15 cellular contexts compared by ENCODE assay signal in genomic region chr22:47602732-47603131, GRCh38.
A peak's percentile ranks its signal among the peaks of the same experiment; 100 is the strongest.
DNase-seq lines count a peak whose midpoint lies in the region; ATAC-seq and TF ChIP-seq lines count a peak whose summit lies in the region.
"Had no signal": no experiment of that assay in that cellular context is flagged by ENCODE, and none has a peak within 500 bp of the region (broad histone marks: within the 10 kb centered on the region; RNA-seq: fewer than 3 reads in every experiment).

No MANE protein-coding gene starts in this region.

- no peaks in the 10 kb centered on the region for H3K36me3 ChIP-seq in endodermal cell (ENCODE audit: control insufficient read depth, insufficient read depth, low read length)
- no peaks in the 10 kb centered on the region for H3K36me3 ChIP-seq in spleen
- no peaks in the 10 kb centered on the region for H3K36me3 ChIP-seq in lower lobe of right lung
- H3K36me3 ChIP-seq in upper lobe of right lung = no peaks in the 10 kb centered on the region
- H3K36me3 ChIP-seq: HAP-1 had no signal

- peaks cover 15% of the 10 kb centered on the region for H3K9me3 ChIP-seq in endodermal cell (ENCODE audit: control insufficient read depth, low read length)
- H3K9me3 ChIP-seq in spleen = peaks cover 0 to 7% (median 0%) of the 10 kb centered on the region in 8 donors
- H3K9me3 ChIP-seq in lower lobe of right lung = no peaks in the 10 kb centered on the region
- H3K9me3 ChIP-seq in upper lobe of right lung = no peaks in the 10 kb centered on the region
- H3K9me3 ChIP-seq: A549, Caco-2, HAP-1 had no signal

- no peak for ATAC-seq in lower lobe of right lung
- ATAC-seq in upper lobe of right lung = no peak
- ATAC-seq: A549; CD8-positive, alpha-beta T cell had no signal

- H3K27ac ChIP-seq in endodermal cell (ENCODE audit: low read depth, low read length) = no peak overlapping the region
- H3K27ac ChIP-seq in spleen = no peak overlapping the region
- H3K27ac ChIP-seq in lower lobe of right lung = no peak overlapping the region
- no peak overlapping the region for H3K27ac ChIP-seq in upper lobe of right lung
- H3K27ac ChIP-seq: A549, HL-60 had no signal

- H3K27me3 ChIP-seq in endodermal cell (ENCODE audit: control insufficient read depth, insufficient read depth, low read length, poor library complexity, severe bottlenecking) = no peaks in the 10 kb centered on the region
- peaks cover 0 to 45% (median 0%) of the 10 kb centered on the region in 7 donors for H3K27me3 ChIP-seq in spleen (replicated peaks in 1 of 7)
- peaks cover 19% of the 10 kb centered on the region for H3K27me3 ChIP-seq in lower lobe of right lung (ENCODE audit: low read depth)
- no peaks in the 10 kb centered on the region for H3K27me3 ChIP-seq in upper lobe of right lung

- intact Hi-C loops in spleen (cut with DNase I; ENCODE audit: low total_unique reads) (no loop called here), lower lobe of right lung (cut with DNase I) (no loop called here), upper lobe of right lung (cut with DNase I) (no loop called here)

- TF ChIP-seq CTCF in chondrocyte (IDR thresholded peaks at IDR 0.05) (no peak), endodermal cell (conservative IDR thresholded peaks at IDR 0.05) (no peak), spleen (IDR thresholded peaks at IDR 0.05 in 8 of 11, conservative IDR thresholded peaks at IDR 0.05 in 3 of 11) (no peak), type B pancreatic cell (conservative IDR thresholded peaks at IDR 0.05) (no peak), lower lobe of right lung (IDR thresholded peaks at IDR 0.05) (no peak), upper lobe of right lung (IDR thresholded peaks at IDR 0.05) (no peak)

- DNase-seq in chondrocyte (ENCODE audit: low spot score) (peak; percentile 33), endodermal cell (peak; percentile 2), spleen (peak; percentile 10), type B pancreatic cell (ENCODE audit: extremely low spot score, unreplicated experiment) (peak; percentile 25), lower lobe of right lung (no peak), RPMI8226 (no peak), upper lobe of right lung (no peak)
- DNase-seq: Caco-2, DND-41, GDM1 had no signal

- H3K4me3 Mint-ChIP-seq in chondrocyte (ENCODE audit: unreplicated experiment) (no peak overlapping the region), endodermal cell (no peak overlapping the region), type B pancreatic cell (no peak overlapping the region)
- H3K4me3 Mint-ChIP-seq: CD14-positive monocyte; CD8-positive, alpha-beta T cell had no signal

- TF ChIP-seq POLR2A in spleen (IDR thresholded peaks at IDR 0.05) = no peak

- H3K4me3 ChIP-seq in endodermal cell (ENCODE audit: low read length) = no peak overlapping the region
- H3K4me3 ChIP-seq in spleen = no peak overlapping the region
- no peak overlapping the region for H3K4me3 ChIP-seq in lower lobe of right lung
- no peak overlapping the region for H3K4me3 ChIP-seq in upper lobe of right lung
- H3K4me3 ChIP-seq: A549, HAP-1 had no signal

- no peaks in the 10 kb centered on the region for H3K4me1 ChIP-seq in endodermal cell (ENCODE audit: control insufficient read depth, insufficient read depth, low read length)
- no peaks in the 10 kb centered on the region for H3K4me1 ChIP-seq in spleen
- no peaks in the 10 kb centered on the region for H3K4me1 ChIP-seq in lower lobe of right lung
- H3K4me1 ChIP-seq in upper lobe of right lung = no peaks in the 10 kb centered on the region
- H3K4me1 ChIP-seq: A549, Caco-2, HAP-1 had no signal

- no peaks in the 10 kb centered on the region for H3K27me3 Mint-ChIP-seq in chondrocyte (ENCODE audit: low read depth)
- peaks cover 2% of the 10 kb centered on the region for H3K27me3 Mint-ChIP-seq in endodermal cell (ENCODE audit: insufficient read depth)
- H3K27me3 Mint-ChIP-seq in type B pancreatic cell = no peaks in the 10 kb centered on the region

- H3K36me3 Mint-ChIP-seq in chondrocyte (ENCODE audit: low read depth) = no peaks in the 10 kb centered on the region
- peaks cover 1% of the 10 kb centered on the region for H3K36me3 Mint-ChIP-seq in endodermal cell (ENCODE audit: low read depth)
- no peaks in the 10 kb centered on the region for H3K36me3 Mint-ChIP-seq in type B pancreatic cell
- H3K36me3 Mint-ChIP-seq: CD14-positive monocyte; CD8-positive, alpha-beta T cell had no signal

- H3K4me1 Mint-ChIP-seq in chondrocyte (ENCODE audit: low read depth) (no peaks in the 10 kb centered on the region), endodermal cell (no peaks in the 10 kb centered on the region), type B pancreatic cell (ENCODE audit: unreplicated experiment) (no peaks in the 10 kb centered on the region)
- H3K4me1 Mint-ChIP-seq: CD14-positive monocyte had no signal

- peaks cover 16% of the 10 kb centered on the region for H3K9me3 Mint-ChIP-seq in chondrocyte (ENCODE audit: low read depth)
- H3K9me3 Mint-ChIP-seq in endodermal cell = peaks cover 77% of the 10 kb centered on the region
- no peaks in the 10 kb centered on the region for H3K9me3 Mint-ChIP-seq in type B pancreatic cell
- H3K9me3 Mint-ChIP-seq: CD8-positive, alpha-beta T cell had no signal

- no peak overlapping the region for H3K27ac Mint-ChIP-seq in chondrocyte (ENCODE audit: unreplicated experiment)
- H3K27ac Mint-ChIP-seq in endodermal cell = no peak overlapping the region
- H3K27ac Mint-ChIP-seq in type B pancreatic cell = no peak overlapping the region
- H3K27ac Mint-ChIP-seq: CD14-positive monocyte; CD8-positive, alpha-beta T cell had no signal

- 78 to 93% methylated on average over 3 of the region's 3 CpGs for WGBS in endodermal cell (ENCODE audit: insufficient coverage in 1 of 2, insufficient read length in 1 of 2), 2 experiments
- WGBS in spleen, 5 donors = 87 to 98% (median 93%) methylated on average over 3 of the region's 3 CpGs

- no peak overlapping the region for H3K9ac ChIP-seq in endodermal cell (ENCODE audit: extremely low read depth, low read length, poor library complexity, severe bottlenecking)

Comparison
In these comparisons a context has a peak if more than half of its experiments do, and no peak if none do; other contexts are left out.
1. DNase-seq: peak in chondrocyte (single experiment), endodermal cell (single experiment), spleen (single experiment) and type B pancreatic cell (single experiment); none in lower lobe of right lung (single experiment), RPMI8226 (single experiment) and upper lobe of right lung (single experiment).